ENCODE assay signal across 23 cellular contexts in the genomic region with DNA sequence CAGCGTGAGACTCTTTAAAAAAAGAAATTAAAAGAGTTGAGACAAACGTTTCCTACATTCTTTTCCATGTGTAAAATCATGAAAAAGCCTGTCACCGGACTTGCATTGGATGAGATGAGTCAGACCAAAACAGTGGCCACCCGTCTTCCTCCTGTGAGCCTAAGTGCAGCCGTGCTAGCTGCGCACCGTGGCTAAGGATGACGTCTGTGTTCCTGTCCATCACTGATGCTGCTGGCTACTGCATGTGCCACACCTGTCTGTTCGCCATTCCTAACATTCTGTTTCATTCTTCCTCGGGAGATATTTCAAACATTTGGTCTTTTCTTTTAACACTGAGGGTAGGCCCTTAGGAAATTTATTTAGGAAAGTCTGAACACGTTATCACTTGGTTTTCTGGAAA. TPM values are rescaled to one million over a fixed set of nuclear protein-coding genes. Genes with fewer than 3 reads are reported as not detected.
DNase-seq lines count a peak whose midpoint lies in the region; ATAC-seq and TF ChIP-seq lines count a peak whose summit lies in the region.
"Had no signal": no experiment of that assay in that cellular context is flagged by ENCODE, and none has a peak within 500 bp of the region (broad histone marks: within the 10 kb centered on the region; RNA-seq: fewer than 3 reads in every experiment).

No MANE protein-coding gene starts in this region.

- no peaks in the 10 kb centered on the region for H3K9me3 Mint-ChIP-seq in CD4-positive, alpha-beta T cell
- H3K9me3 Mint-ChIP-seq in naive B cell: no peaks in the 10 kb centered on the region
- H3K9me3 Mint-ChIP-seq: CD4-positive, alpha-beta memory T cell; GM23338 had no signal

- no peak overlapping the region for H3K4me3 ChIP-seq in spleen
- H3K4me3 ChIP-seq: BLaER1, GM23338, HAP-1, MG63, Peyer's patch had no signal

- no peak for TF ChIP-seq CTCF in CD4-positive, alpha-beta T cell (IDR thresholded peaks at IDR 0.05)
- TF ChIP-seq CTCF in RWPE1 (conservative IDR thresholded peaks at IDR 0.05; ENCODE audit: low read depth): no peak
- no peak for TF ChIP-seq CTCF in spleen (IDR thresholded peaks at IDR 0.05 in 8 of 11, conservative IDR thresholded peaks at IDR 0.05 in 3 of 11)

- H3K4me1 ChIP-seq in spleen: peaks cover 7 to 44% (median 15%) of the 10 kb centered on the region in 6 donors

- no peaks in the 10 kb centered on the region for H3K9me3 ChIP-seq in CD4-positive, alpha-beta T cell (ENCODE audit: control insufficient read depth, low read length)
- H3K9me3 ChIP-seq in spleen: no peaks in the 10 kb centered on the region
- H3K9me3 ChIP-seq: BLaER1, Caco-2, HAP-1, MG63, Peyer's patch had no signal

- peak overlapping the region; percentile 61 for H3K27ac Mint-ChIP-seq in CD4-positive, alpha-beta T cell
- H3K27ac Mint-ChIP-seq in naive B cell: peak overlapping the region in 4 of 6 donors; percentile 22 to 72 (median 59)
- H3K27ac Mint-ChIP-seq: GM23338 had no signal

- no peaks in the 10 kb centered on the region for H3K27me3 ChIP-seq in CD4-positive, alpha-beta T cell (ENCODE audit: control insufficient read depth, insufficient read depth, low read length)
- H3K27me3 ChIP-seq in spleen (replicated peaks in 1 of 7): no peaks in the 10 kb centered on the region
- H3K27me3 ChIP-seq: BLaER1, MG63, Peyer's patch had no signal

- intact Hi-C loops in CD4-positive, alpha-beta T cell (cut with DNase I, micrococcal nuclease): loop anchor here in 1 of 2 experiments (5.0 kb wide), 2 partner anchors 86 to 154 kb away; no protein-coding TSS in a partner anchor
- intact Hi-C loops in spleen (cut with DNase I; ENCODE audit: low total_unique reads): loop anchor here (10.0 kb wide), 1 partner anchor 79 kb away; no protein-coding TSS in a partner anchor

- DNase-seq in CD4-positive, alpha-beta T cell: no peak
- no peak for DNase-seq in RWPE1 (ENCODE audit: low spot score)
- no peak for DNase-seq in naive B cell
- DNase-seq in spleen: no peak
- DNase-seq in DMS79 (lab: John Stamatoyannopoulos, UW): no peak
- DNase-seq in NCI-H187 (lab: John Stamatoyannopoulos, UW): no peak
- no peak for DNase-seq in NCI-H524 treated with DMSO at 0.1 percent for 48 hours (lab: John Stamatoyannopoulos, UW)
- DNase-seq: Caco-2; CD4-positive, alpha-beta memory T cell; DMS 273 treated with DMSO at 0.1 percent for 48 hours; DND-41; Karpas-422; MG63; NCI-H1417; NCI-H2081; NCI-H2171; NCI-H345; NCI-H524; Peyer's patch had no signal

- H3K36me3 Mint-ChIP-seq in CD4-positive, alpha-beta T cell (ENCODE audit: low read depth): peaks cover 50% of the 10 kb centered on the region
- H3K36me3 Mint-ChIP-seq in naive B cell: peaks cover 5 to 6% of the 10 kb centered on the region in 2 donors

- 89 to 96% (median 92%) methylated on average over 11 of the region's 11 CpGs for WGBS in spleen, 5 donors

- H3K4me1 Mint-ChIP-seq in CD4-positive, alpha-beta T cell (ENCODE audit: low read depth): peaks cover 13% of the 10 kb centered on the region
- H3K4me1 Mint-ChIP-seq in naive B cell: peaks cover 5 to 22% (median 10%) of the 10 kb centered on the region in 3 donors

- no peak overlapping the region for H3K27ac ChIP-seq in CD4-positive, alpha-beta T cell (ENCODE audit: low read depth, low read length)
- 0 out of 2 replicates have a peak overlapping the region, but pooled peaks have one; percentile 4 for H3K27ac ChIP-seq in RWPE1
- peak overlapping the region in 5 of 8 donors; percentile 15 to 70 (median 26) for H3K27ac ChIP-seq in spleen
- H3K27ac ChIP-seq: BLaER1, Peyer's patch had no signal

- ATAC-seq in CD4-positive, alpha-beta T cell (ENCODE audit: poor library complexity): no peak
- no peak for ATAC-seq in naive B cell (ENCODE audit: low read depth in 2 of 2)
- ATAC-seq: GM23338, Right ventricle myocardium inferior had no signal

- no peak overlapping the region for H3K4me3 Mint-ChIP-seq in CD4-positive, alpha-beta T cell
- no peak overlapping the region for H3K4me3 Mint-ChIP-seq in naive B cell
- H3K4me3 Mint-ChIP-seq: CD4-positive, alpha-beta memory T cell; GM23338 had no signal

- CTCF ChIA-PET in CD4-positive, alpha-beta T cell (lab: Charles Lee): no interaction called here
- CTCF ChIA-PET in RWPE1 (lab: Yijun Ruan, JAX): no interaction called here

- POLR2A ChIA-PET in CD4-positive, alpha-beta T cell (lab: Charles Lee): interaction anchor here (0.7 kb wide), 1 partner anchor 156 kb away, joined by 3 read pairs; no protein-coding TSS in a partner anchor
- POLR2A ChIA-PET in RWPE1 (lab: Yijun Ruan, JAX; ENCODE audit: low non-redundant PET): no interaction called here

- H3K27me3 Mint-ChIP-seq in CD4-positive, alpha-beta T cell: no peaks in the 10 kb centered on the region
- no peaks in the 10 kb centered on the region for H3K27me3 Mint-ChIP-seq in naive B cell
- H3K27me3 Mint-ChIP-seq: CD4-positive, alpha-beta memory T cell had no signal

- no peak for TF ChIP-seq POLR2A in spleen (IDR thresholded peaks at IDR 0.05)

- peaks cover 0 to 72% (median 57%) of the 10 kb centered on the region in 6 donors for H3K36me3 ChIP-seq in spleen

RNA-seq across cellular contexts. Expression of a gene that starts 31.2 kb away (rescaled TPM):
- 10 to 100 TPM; 20.4 to 26.8 TPM for total RNA-seq in CD4-positive, alpha-beta T cell
- polyA plus RNA-seq in naive B cell (ENCODE audit: low read depth in 6 of 6) (100 to 1,000 TPM in 5 of 6 donors, 10 to 100 TPM in 1; 99.7 to 142 (median 126) TPM), spleen (10 to 100 TPM in 2 of 3 donors, 1 to 10 TPM in 1; 9.2 to 12.8 (median 10.1) TPM)
- 10 to 100 TPM; 53.2 to 86.1 (median 75.6) TPM for total RNA-seq in spleen

RNA-seq across cellular contexts. Expression of a gene that starts 47.2 kb away (rescaled TPM):
- 10 to 100 TPM; 14.6 to 17.7 TPM for total RNA-seq in CD4-positive, alpha-beta T cell
- polyA plus RNA-seq in naive B cell (ENCODE audit: low read depth in 6 of 6): 100 to 1,000 TPM; 120 to 177 (median 144) TPM
- 100 to 1,000 TPM in 5 of 7 donors, 10 to 100 TPM in 2; 87.1 to 133 (median 114) TPM for total RNA-seq in spleen
- polyA plus RNA-seq in spleen: 10 to 100 TPM; 73.6 to 77.9 (median 77.4) TPM

Comparison
In these comparisons a context has a peak if more than half of its experiments do, and no peak if none do; other contexts are left out.
1. RNA of a gene that starts 47.2 kb away (total RNA-seq): 87.1 to 133 TPM in spleen; 14.6 to 17.7 TPM in CD4-positive, alpha-beta T cell; every median in the first group is over 4 times any median in the second.